2 cellular contexts compared by ENCODE assay signal in the genomic region with DNA sequence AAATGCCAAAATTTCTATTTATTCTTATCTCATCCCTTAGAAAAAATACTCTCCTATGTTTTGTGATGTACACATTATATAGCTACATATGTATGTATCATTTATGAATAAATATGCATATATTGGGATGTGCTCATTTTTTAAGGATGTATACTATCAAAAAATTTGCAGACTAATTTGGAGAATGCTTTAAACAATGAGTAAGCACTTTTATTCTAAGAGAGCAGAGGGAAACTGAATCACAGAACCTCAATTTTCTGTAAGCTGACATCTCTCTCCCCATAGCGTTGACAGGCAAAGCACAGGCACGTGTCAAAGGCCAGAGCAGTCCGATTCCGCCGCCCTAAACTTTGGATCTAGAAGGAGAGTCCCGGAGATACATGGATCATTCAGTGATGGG.
TF ChIP-seq lines count a peak whose summit lies in the region.

No MANE protein-coding gene starts in this region.

TF ChIP-seq in A549, 52 proteins besides CTCF, POLR2A, EP300 and RAD21:
- TF ChIP-seq MAFK (IDR thresholded peaks at IDR 0.05; ENCODE audit: partially characterized antibody) (peak; percentile 42), HOXB5 (CRISPR knock-in tag; IDR thresholded peaks at IDR 0.05) (no peak)

TF ChIP-seq in K562, 482 proteins besides CTCF, POLR2A, EP300 and RAD21:
- TF ChIP-seq MAFG (tag; conservative IDR thresholded peaks at IDR 0.05) (peak; percentile 61), MAFK (IDR thresholded peaks at IDR 0.05; ENCODE audit: low read length) (0 out of 2 replicates have a peak, but pooled peaks have one; percentile 6), NFE2 (IDR thresholded peaks at IDR 0.05; ENCODE audit: low read depth) (0 out of 2 replicates have a peak, but pooled peaks have one; percentile 21), C11orf30 (IDR thresholded peaks at IDR 0.05; ENCODE audit: low read depth) (peak; percentile 50), MAFF (IDR thresholded peaks at IDR 0.05; ENCODE audit: low read length) (peak; percentile 40), ZNF316 (IDR thresholded peaks at IDR 0.05) (peak; percentile 79)
- TF ChIP-seq, protein P1, sequence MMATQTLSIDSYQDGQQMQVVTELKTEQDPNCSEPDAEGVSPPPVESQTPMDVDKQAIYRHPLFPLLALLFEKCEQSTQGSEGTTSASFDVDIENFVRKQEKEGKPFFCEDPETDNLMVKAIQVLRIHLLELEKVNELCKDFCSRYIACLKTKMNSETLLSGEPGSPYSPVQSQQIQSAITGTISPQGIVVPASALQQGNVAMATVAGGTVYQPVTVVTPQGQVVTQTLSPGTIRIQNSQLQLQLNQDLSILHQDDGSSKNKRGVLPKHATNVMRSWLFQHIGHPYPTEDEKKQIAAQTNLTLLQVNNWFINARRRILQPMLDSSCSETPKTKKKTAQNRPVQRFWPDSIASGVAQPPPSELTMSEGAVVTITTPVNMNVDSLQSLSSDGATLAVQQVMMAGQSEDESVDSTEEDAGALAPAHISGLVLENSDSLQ (IDR thresholded peaks at IDR 0.05): no peak
- TF ChIP-seq, protein P2, sequence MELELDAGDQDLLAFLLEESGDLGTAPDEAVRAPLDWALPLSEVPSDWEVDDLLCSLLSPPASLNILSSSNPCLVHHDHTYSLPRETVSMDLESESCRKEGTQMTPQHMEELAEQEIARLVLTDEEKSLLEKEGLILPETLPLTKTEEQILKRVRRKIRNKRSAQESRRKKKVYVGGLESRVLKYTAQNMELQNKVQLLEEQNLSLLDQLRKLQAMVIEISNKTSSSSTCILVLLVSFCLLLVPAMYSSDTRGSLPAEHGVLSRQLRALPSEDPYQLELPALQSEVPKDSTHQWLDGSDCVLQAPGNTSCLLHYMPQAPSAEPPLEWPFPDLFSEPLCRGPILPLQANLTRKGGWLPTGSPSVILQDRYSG (tag; conservative IDR thresholded peaks at IDR 0.05; ENCODE audit: low read depth): no peak
